In genomic region chr1:150234647-150235435, GRCh38 we compare ENCODE assay signal across 9 cellular contexts. TPM values are rescaled to one million over a fixed set of nuclear protein-coding genes. Genes with fewer than 3 reads are reported as not detected.
DNase-seq lines count a peak whose midpoint lies in the region; ATAC-seq lines count a peak whose summit lies in the region.
"Had no signal": no experiment of that assay in that cellular context is flagged by ENCODE, and none has a peak within 500 bp of the region (broad histone marks: within the 10 kb centered on the region; RNA-seq: fewer than 3 reads in every experiment).

No MANE protein-coding gene starts in this region.

- peaks cover 14 to 16% of the 10 kb centered on the region in 2 donors for H3K4me1 Mint-ChIP-seq in effector memory CD8-positive, alpha-beta T cell (ENCODE audit: low read depth in 2 of 2)

- ATAC-seq in GM18868 (IDR thresholded peaks at IDR 0.05; ENCODE audit: unreplicated experiment) (peak; percentile 51), HG03139 (IDR thresholded peaks at IDR 0.05; ENCODE audit: unreplicated experiment) (peak; percentile 53)
- ATAC-seq in effector memory CD8-positive, alpha-beta T cell (replicated peaks) = peak; percentile 67

- DNase-seq in AG08395 (ENCODE audit: low spot score) (peak; percentile 82), NCI-H82 (lab: John Stamatoyannopoulos, UW) (peak; percentile 84), mesenteric fat pad (ENCODE audit: low spot score) (peak; percentile 94)
- peak; percentile 69 to 81 for DNase-seq in activated CD8-positive, alpha-beta memory T cell treated with anti-CD3 and anti-CD28 coated beads for 1 hour (ENCODE audit: extremely low read depth in 1 of 2, low read depth in 1 of 2)
- peak; percentile 85 to 86 (median 85) for DNase-seq in effector memory CD8-positive, alpha-beta T cell
- DNase-seq in stimulated activated CD8-positive, alpha-beta memory T cell treated with anti-CD3 and anti-CD28 coated beads, Interleukin-15, amount 100 ng/mL, for 4 hours (ENCODE audit: low read depth in 2 of 2) = peak; percentile 80 to 83

- no peaks in the 10 kb centered on the region for H3K9me3 Mint-ChIP-seq in effector memory CD8-positive, alpha-beta T cell

- no peak overlapping the region for H3K4me3 Mint-ChIP-seq in effector memory CD8-positive, alpha-beta T cell

- no peak overlapping the region for H3K27ac Mint-ChIP-seq in effector memory CD8-positive, alpha-beta T cell

- peaks cover 30% of the 10 kb centered on the region for H3K36me3 Mint-ChIP-seq in effector memory CD8-positive, alpha-beta T cell (ENCODE audit: insufficient read depth)

- no peaks in the 10 kb centered on the region for H3K27me3 Mint-ChIP-seq in effector memory CD8-positive, alpha-beta T cell

RNA-seq across cellular contexts. Expression of gene ANP32E, which starts 1.1 kb away (rescaled TPM):
- 17.9 TPM for total RNA-seq in mesenteric fat pad

RNA-seq across cellular contexts. Expression of gene CA14, which starts 22.7 kb away (rescaled TPM):
- total RNA-seq in mesenteric fat pad = not detected
- total RNA-seq: T-helper 1 cell treated with Interleukin-12 subunit alpha and Interleukin-12 subunit beta and Interleukin-4 antibody, amounts not matched to agents 30 ng/mL and 1 ng/mL, for 36 hours had no signal

RNA-seq across cellular contexts. Expression of gene APH1A, which starts 34.0 kb away (rescaled TPM):
- 89.2 TPM for total RNA-seq in mesenteric fat pad

RNA-seq across cellular contexts. Expression of gene C1orf54, which starts 37.7 kb away (rescaled TPM):
- total RNA-seq in mesenteric fat pad = 14.4 TPM

RNA-seq across cellular contexts. Expression of gene CIART, which starts 47.5 kb away (rescaled TPM):
- 3.5 TPM for total RNA-seq in mesenteric fat pad

Comparison
In these comparisons a context has a peak if more than half of its experiments do, and no peak if none do; other contexts are left out.
1. Peak in every context shown above with its lines: DNase-seq and ATAC-seq.